ENCODE assay signal across 19 cellular contexts in the genomic region with DNA sequence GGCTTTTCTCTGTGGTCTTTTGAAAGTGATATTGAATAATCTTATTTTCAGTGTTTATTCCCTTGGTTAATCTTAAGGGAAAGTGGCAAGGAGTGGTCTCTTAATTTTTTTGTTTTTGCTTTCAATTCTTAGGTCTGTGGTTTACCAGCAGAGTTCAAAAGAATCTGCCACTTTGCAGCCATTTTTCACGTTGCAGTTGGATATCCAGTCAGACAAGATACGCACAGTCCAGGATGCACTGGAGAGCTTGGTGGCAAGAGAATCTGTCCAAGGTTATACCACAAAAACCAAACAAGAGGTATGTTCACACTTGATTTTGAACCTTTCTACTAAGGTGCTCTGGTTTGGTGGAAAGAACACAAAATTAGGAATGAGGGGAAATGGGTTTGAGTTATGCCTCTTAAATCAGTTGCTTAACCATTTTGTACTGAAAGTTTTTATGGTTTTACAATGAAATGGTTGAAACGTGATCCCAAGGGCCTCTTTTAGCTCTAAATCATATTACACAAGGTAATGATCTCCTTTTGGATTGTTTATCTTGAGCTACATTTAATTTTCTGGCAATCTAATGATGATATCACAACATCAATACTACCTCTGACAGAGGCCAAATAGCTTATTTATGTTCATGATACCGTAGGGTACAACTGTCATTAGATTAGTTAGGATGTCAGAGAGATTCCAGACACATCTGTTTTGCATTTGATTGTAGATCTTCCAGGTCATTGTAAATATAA. TPM values are rescaled to one million over a fixed set of nuclear protein-coding genes. Genes with fewer than 3 reads are reported as not detected.
DNase-seq lines count a peak whose midpoint lies in the region; ATAC-seq, FAIRE-seq and TF ChIP-seq lines count a peak whose summit lies in the region.
"Had no signal": no experiment of that assay in that cellular context is flagged by ENCODE, and none has a peak within 500 bp of the region (broad histone marks: within the 10 kb centered on the region; RNA-seq: fewer than 3 reads in every experiment).

No MANE protein-coding gene starts in this region.

- ATAC-seq in activated T-cell treated with anti-CD3 and anti-CD28 coated beads, Interleukin-2, amount 50 U/mL, for 4 hours = peak in 1 of 2 donors; percentile 38
- no peak for ATAC-seq in esophagus mucosa
- ATAC-seq: gastroesophageal sphincter had no signal

- H3K27ac ChIP-seq in astrocyte (ENCODE audit: low read depth, low read length) (no peak overlapping the region), prostate gland (peak overlapping the region; percentile 30 to 41)

- TF ChIP-seq CTCF in HFFc6 (IDR thresholded peaks at IDR 0.05) (no peak), astrocyte (IDR thresholded peaks at IDR 0.05; ENCODE audit: insufficient read depth, low read depth, low read length) (no peak), prostate gland (IDR thresholded peaks at IDR 0.05) (no peak)

- H4K20me1 ChIP-seq in astrocyte (ENCODE audit: insufficient read depth, low read length) = peaks cover 43% of the 10 kb centered on the region

- H3K79me2 ChIP-seq in astrocyte (ENCODE audit: insufficient read depth, low read length) = peaks cover 26% of the 10 kb centered on the region

- DNase-seq in activated T-cell treated with anti-CD3 and anti-CD28 coated beads, Interleukin-2, amount 50 U/mL, for 4 hours = no peak
- DNase-seq in activated T-cell treated with anti-CD3 and anti-CD28 coated beads, Interleukin-2, amount 50 U/mL, for 48 hours = no peak
- no peak for DNase-seq in HFFc6
- no peak for DNase-seq in astrocyte (ENCODE audit: low read depth)
- DNase-seq in prostate gland (ENCODE audit: low spot score) = no peak
- no peak for DNase-seq in HT-29 (ENCODE audit: low spot score)
- DNase-seq in stimulated activated CD4-positive, alpha-beta T cell treated with anti-CD3 and anti-CD28 coated beads, Interleukin-4, amount 100 ng/mL, for 24 hours = no peak
- DNase-seq: DMS79; midbrain; NCI-H1417 treated with DMSO at 0.1 percent for 48 hours; NCI-H526 treated with DMSO at 0.1 percent for 48 hours; stimulated activated CD8-positive, alpha-beta memory T cell treated with anti-CD3 and anti-CD28 coated beads, Interleukin-4, amount 100 ng/mL, for 48 hours had no signal

- 55% methylated on average over 4 of the region's 4 CpGs for WGBS in prostate gland

- no peak for TF ChIP-seq POLR2A in prostate gland (IDR thresholded peaks at IDR 0.05)

- H3K27me3 ChIP-seq in astrocyte (ENCODE audit: insufficient read depth, low read length) = no peaks in the 10 kb centered on the region
- H3K27me3 ChIP-seq in prostate gland (replicated peaks; ENCODE audit: insufficient read depth) = no peaks in the 10 kb centered on the region
- H3K27me3 ChIP-seq: gastroesophageal sphincter had no signal

- H3K36me3 Mint-ChIP-seq in activated T-cell treated with anti-CD3 and anti-CD28 coated beads, Interleukin-2, amount 50 U/mL, for 4 hours (ENCODE audit: insufficient read depth) = peaks cover 58% of the 10 kb centered on the region
- H3K36me3 Mint-ChIP-seq in HFFc6 (ENCODE audit: low read depth) (peaks cover 53% of the 10 kb centered on the region), astrocyte (ENCODE audit: low read depth, unreplicated experiment) (peaks cover 25% of the 10 kb centered on the region)

- no peaks in the 10 kb centered on the region for H3K27me3 Mint-ChIP-seq in activated T-cell treated with anti-CD3 and anti-CD28 coated beads, Interleukin-2, amount 50 U/mL, for 4 hours (ENCODE audit: low read depth)
- H3K27me3 Mint-ChIP-seq in HFFc6 (ENCODE audit: insufficient read depth) = no peaks in the 10 kb centered on the region
- H3K27me3 Mint-ChIP-seq in astrocyte (ENCODE audit: low read depth, unreplicated experiment) = no peaks in the 10 kb centered on the region

- H3K9me3 Mint-ChIP-seq in activated T-cell treated with anti-CD3 and anti-CD28 coated beads, Interleukin-2, amount 50 U/mL, for 4 hours = no peaks in the 10 kb centered on the region
- H3K9me3 Mint-ChIP-seq in HFFc6 (no peaks in the 10 kb centered on the region), astrocyte (ENCODE audit: unreplicated experiment) (no peaks in the 10 kb centered on the region)
- H3K9me3 Mint-ChIP-seq: CD14-positive monocyte, neural crest cell had no signal

- H3K9ac ChIP-seq in astrocyte (ENCODE audit: low read length) = no peak overlapping the region

- no peaks in the 10 kb centered on the region for H3K9me3 ChIP-seq in astrocyte (ENCODE audit: insufficient read depth, low read depth, low read length)
- H3K9me3 ChIP-seq in prostate gland = no peaks in the 10 kb centered on the region
- H3K9me3 ChIP-seq: gastroesophageal sphincter had no signal

- no peak for FAIRE-seq in astrocyte (lab: Jason Lieb, UNC)
- FAIRE-seq: bronchial epithelial cell, H1, urothelium cell line had no signal

- intact Hi-C loops in prostate gland (cut with DNase I) = no loop called here

- H3K27ac Mint-ChIP-seq in HFFc6 = peak overlapping the region; percentile 29
- peak overlapping the region; percentile 75 for H3K27ac Mint-ChIP-seq in astrocyte (ENCODE audit: unreplicated experiment)

- H3K4me1 ChIP-seq in astrocyte (ENCODE audit: insufficient read depth, low read length) = no peaks in the 10 kb centered on the region
- no peaks in the 10 kb centered on the region for H3K4me1 ChIP-seq in prostate gland (replicated peaks)

- H3K4me1 Mint-ChIP-seq in activated T-cell treated with anti-CD3 and anti-CD28 coated beads, Interleukin-2, amount 50 U/mL, for 4 hours (ENCODE audit: low read depth) = peaks cover 55% of the 10 kb centered on the region
- no peaks in the 10 kb centered on the region for H3K4me1 Mint-ChIP-seq in HFFc6 (ENCODE audit: low read depth)
- no peaks in the 10 kb centered on the region for H3K4me1 Mint-ChIP-seq in astrocyte (ENCODE audit: low read depth, unreplicated experiment)
- H3K4me1 Mint-ChIP-seq: neural crest cell had no signal

- H3K4me3 Mint-ChIP-seq in activated T-cell treated with anti-CD3 and anti-CD28 coated beads, Interleukin-2, amount 50 U/mL, for 4 hours = peak overlapping the region; percentile 61
- no peak overlapping the region for H3K4me3 Mint-ChIP-seq in HFFc6
- no peak overlapping the region for H3K4me3 Mint-ChIP-seq in astrocyte (ENCODE audit: unreplicated experiment)
- H3K4me3 Mint-ChIP-seq: CD14-positive monocyte, neural crest cell had no signal

- H3K4me3 ChIP-seq in astrocyte (ENCODE audit: insufficient read depth, low read depth, low read length) (no peak overlapping the region), prostate gland (no peak overlapping the region)
- H3K4me3 ChIP-seq: gastroesophageal sphincter had no signal

- H3K36me3 ChIP-seq in astrocyte (ENCODE audit: insufficient read depth, low read length) (peaks cover 47% of the 10 kb centered on the region), prostate gland (peaks cover 0 to 10% of the 10 kb centered on the region in 2 donors)

- H3K4me2 ChIP-seq in astrocyte (ENCODE audit: low read length) = no peak overlapping the region

- H2AFZ ChIP-seq in astrocyte (ENCODE audit: low read depth, low read length) = no peak overlapping the region

RNA-seq across cellular contexts. Expression of a gene that starts 51.6 kb away (rescaled TPM):
- total RNA-seq in activated T-cell treated with anti-CD3 and anti-CD28 coated beads, Interleukin-2, amount 50 U/mL, for 4 hours = under 1 TPM; 0.11 to 0.57 (median 0.46) TPM
- total RNA-seq in HFFc6 (2021; fragmentation: NEBNext Ultra II Directional; extraction: Animal tissue kit (Norgen Biotek cat#: 25700)) = 10 to 100 TPM; 12.2 to 15.5 (median 13.6) TPM
- total RNA-seq in astrocyte (1.8 and 2.4 TPM in 2 replicates), prostate gland (100 to 1,000 TPM; 186 to 226 TPM), esophagus mucosa (6.5 TPM)
- 0.74 and 0.78 TPM in 2 replicates for total RNA-seq in HT-29 (2014; rRNA removed; shearing (Covaris generic))

Comparison
In these comparisons a context has a peak if more than half of its experiments do, and no peak if none do; other contexts are left out.
1. RNA of a gene that starts 51.6 kb away (total RNA-seq): 186 to 226 TPM in prostate gland; 12.2 to 15.5 TPM in HFFc6, 6.5 TPM in esophagus mucosa (single experiment), 1.8 to 2.4 TPM in astrocyte, 0.74 to 0.78 TPM in HT-29 and 0.11 to 0.57 TPM in activated T-cell treated with anti-CD3 and anti-CD28 coated beads, Interleukin-2, amount 50 U/mL, for 4 hours; every median in the first group is over 10 times any median in the second.